15 cellular contexts compared by ENCODE assay signal in genomic region chr14:91337699-91338335, GRCh38.
"Had no signal": no experiment of that assay in that cellular context is flagged by ENCODE, and none has a peak within 500 bp of the region (broad histone marks: within the 10 kb centered on the region; RNA-seq: fewer than 3 reads in every experiment).

No MANE protein-coding gene starts in this region.

- H3K4me3 ChIP-seq: gastrocnemius medialis, neural progenitor cell, prostate gland, sigmoid colon, skin epidermis had no signal

- H3K36me3 ChIP-seq: gastrocnemius medialis, neural progenitor cell, prostate gland, sigmoid colon had no signal

- H3K9me3 Mint-ChIP-seq: naive thymus-derived CD4-positive, alpha-beta T cell; neural progenitor cell had no signal

- H3K9me3 ChIP-seq: gastrocnemius medialis, prostate gland, sigmoid colon had no signal

- H3K4me3 Mint-ChIP-seq: naive thymus-derived CD4-positive, alpha-beta T cell; neural progenitor cell had no signal

- H3K27me3 Mint-ChIP-seq: naive thymus-derived CD4-positive, alpha-beta T cell had no signal

- FAIRE-seq: endometrium had no signal

- H3K27ac Mint-ChIP-seq: neural progenitor cell had no signal

- H3K9ac ChIP-seq: neural progenitor cell, parathyroid adenoma had no signal

- H3K27ac ChIP-seq: gastrocnemius medialis, neural progenitor cell, parathyroid adenoma, prostate gland, sigmoid colon, skin epidermis had no signal

- H3K4me1 ChIP-seq: gastrocnemius medialis, neural progenitor cell, prostate gland, sigmoid colon had no signal

- DNase-seq: effector memory CD4-positive, alpha-beta T cell; gastrocnemius medialis; mammary epithelial cell; naive thymus-derived CD4-positive, alpha-beta T cell; occipital lobe; sigmoid colon; stimulated activated CD4-positive, alpha-beta T cell treated with anti-CD3 and anti-CD28 coated beads, Interleukin-12 subunit alpha, Interleukin-12 subunit beta, amount 100 ng/mL, for 4 hours; stimulated activated CD4-positive, alpha-beta T cell treated with anti-CD3 and anti-CD28 coated beads, Interleukin-2, amount 100 ng/mL, for 48 hours; stimulated activated naive CD4-positive, alpha-beta T cell treated with Interleukin-2 at 50 U/mL for 16 hours; trophoblast cell had no signal
